In genomic region chr1:38578444-38578951, GRCh38 we compare ENCODE assay signal across 11 cellular contexts.
DNase-seq lines count a peak whose midpoint lies in the region; ATAC-seq and TF ChIP-seq lines count a peak whose summit lies in the region.
"Had no signal": no experiment of that assay in that cellular context is flagged by ENCODE, and none has a peak within 500 bp of the region (broad histone marks: within the 10 kb centered on the region; RNA-seq: fewer than 3 reads in every experiment).

No MANE protein-coding gene starts in this region.

- no peak overlapping the region for H3K9ac ChIP-seq in endodermal cell (ENCODE audit: extremely low read depth, low read length, poor library complexity, severe bottlenecking)
- H3K9ac ChIP-seq in colonic mucosa (ENCODE audit: low read depth in 2 of 2, low read length in 2 of 2) = no peak overlapping the region

- H3K4me3 Mint-ChIP-seq in endodermal cell = peak overlapping the region; percentile 67
- H3K4me3 Mint-ChIP-seq in osteocyte (ENCODE audit: unreplicated experiment) = peak overlapping the region; percentile 76

- H3K27me3 Mint-ChIP-seq in endodermal cell (ENCODE audit: insufficient read depth) (peaks cover 81% of the 10 kb centered on the region), osteocyte (ENCODE audit: unreplicated experiment) (peaks cover 24% of the 10 kb centered on the region)

- H3K27ac Mint-ChIP-seq in endodermal cell = no peak overlapping the region
- H3K27ac Mint-ChIP-seq in osteocyte (ENCODE audit: unreplicated experiment) = peak overlapping the region; percentile 71

- no peaks in the 10 kb centered on the region for H3K4me1 Mint-ChIP-seq in endodermal cell
- peaks cover 23% of the 10 kb centered on the region for H3K4me1 Mint-ChIP-seq in osteocyte (ENCODE audit: unreplicated experiment)

- H3K9me3 Mint-ChIP-seq in endodermal cell (peaks cover 11% of the 10 kb centered on the region), osteocyte (ENCODE audit: unreplicated experiment) (no peaks in the 10 kb centered on the region)

- no peaks in the 10 kb centered on the region for H3K36me3 Mint-ChIP-seq in endodermal cell (ENCODE audit: low read depth)
- H3K36me3 Mint-ChIP-seq in osteocyte (ENCODE audit: unreplicated experiment) = no peaks in the 10 kb centered on the region

- CTCF ChIA-PET in RWPE1 (lab: Yijun Ruan, JAX) = interaction anchor here (0.6 kb wide), 1 partner anchor 268 kb away, joined by 3 read pairs; no protein-coding TSS in a partner anchor

- H3K27ac ChIP-seq in endodermal cell (ENCODE audit: low read depth, low read length) (no peak overlapping the region), colonic mucosa (no peak overlapping the region), RWPE1 (no peak overlapping the region)
- H3K27ac ChIP-seq: ascending aorta, neutrophil had no signal

- H3K36me3 ChIP-seq in endodermal cell (ENCODE audit: control insufficient read depth, insufficient read depth, low read length) = no peaks in the 10 kb centered on the region
- H3K36me3 ChIP-seq in colonic mucosa = no peaks in the 10 kb centered on the region
- H3K36me3 ChIP-seq: ascending aorta, neutrophil had no signal

- no peak for ATAC-seq in HG03108 (IDR thresholded peaks at IDR 0.05; ENCODE audit: unreplicated experiment)

- POLR2A ChIA-PET in RWPE1 (lab: Yijun Ruan, JAX; ENCODE audit: low non-redundant PET) = no interaction called here

- H3K9me3 ChIP-seq in endodermal cell (ENCODE audit: control insufficient read depth, low read length) (peaks cover 6% of the 10 kb centered on the region), colonic mucosa (no peaks in the 10 kb centered on the region)
- H3K9me3 ChIP-seq: ascending aorta, neutrophil had no signal

- peak; percentile 18 for DNase-seq in NCI-H82 (lab: John Stamatoyannopoulos, UW)
- no peak for DNase-seq in NCI-H82 treated with DMSO at 0.1 percent for 48 hours (lab: John Stamatoyannopoulos, UW; ENCODE audit: unreplicated experiment)
- DNase-seq in NCI-H1105 treated with DMSO at 0.1 percent for 48 hours (lab: John Stamatoyannopoulos, UW) = peak; percentile 66
- DNase-seq in endodermal cell = peak; percentile 81
- DNase-seq in osteocyte (ENCODE audit: extremely low spot score, unreplicated experiment) = no peak
- DNase-seq in colonic mucosa = no peak
- no peak for DNase-seq in RWPE1 (ENCODE audit: low spot score)
- DNase-seq: NCI-H1092 had no signal

- H3K4me1 ChIP-seq in endodermal cell (ENCODE audit: control insufficient read depth, insufficient read depth, low read length) (no peaks in the 10 kb centered on the region), colonic mucosa (no peaks in the 10 kb centered on the region)
- H3K4me1 ChIP-seq: ascending aorta had no signal

- H3K4me3 ChIP-seq in endodermal cell (ENCODE audit: low read length) (peak overlapping the region; percentile 69), colonic mucosa (no peak overlapping the region)
- H3K4me3 ChIP-seq: ascending aorta had no signal

- TF ChIP-seq CTCF in endodermal cell (conservative IDR thresholded peaks at IDR 0.05) (no peak), osteocyte (IDR thresholded peaks at IDR 0.05) (no peak), colonic mucosa (IDR thresholded peaks at IDR 0.05) (no peak), RWPE1 (conservative IDR thresholded peaks at IDR 0.05; ENCODE audit: low read depth) (no peak)

- H3K27me3 ChIP-seq in endodermal cell (ENCODE audit: control insufficient read depth, insufficient read depth, low read length, poor library complexity, severe bottlenecking) = peaks cover 78% of the 10 kb centered on the region
- peaks cover 23% of the 10 kb centered on the region for H3K27me3 ChIP-seq in colonic mucosa
- H3K27me3 ChIP-seq: ascending aorta had no signal

- WGBS in endodermal cell (ENCODE audit: insufficient coverage in 1 of 2, insufficient read length in 1 of 2), 2 experiments = 2 to 4% methylated on average over 29 to 52 of the region's 52 CpGs

- intact Hi-C loops in colonic mucosa (cut with DNase I) = no loop called here

Comparison
In these comparisons a context has a peak if more than half of its experiments do, and no peak if none do; other contexts are left out.
1. DNase-seq: peak in NCI-H82 (single experiment), NCI-H1105 treated with DMSO at 0.1 percent for 48 hours (single experiment) and endodermal cell (single experiment); none in NCI-H82 treated with DMSO at 0.1 percent for 48 hours (single experiment), osteocyte (single experiment), colonic mucosa (single experiment) and RWPE1 (single experiment).